ENCODE assay signal across 22 cellular contexts in the genomic region with DNA sequence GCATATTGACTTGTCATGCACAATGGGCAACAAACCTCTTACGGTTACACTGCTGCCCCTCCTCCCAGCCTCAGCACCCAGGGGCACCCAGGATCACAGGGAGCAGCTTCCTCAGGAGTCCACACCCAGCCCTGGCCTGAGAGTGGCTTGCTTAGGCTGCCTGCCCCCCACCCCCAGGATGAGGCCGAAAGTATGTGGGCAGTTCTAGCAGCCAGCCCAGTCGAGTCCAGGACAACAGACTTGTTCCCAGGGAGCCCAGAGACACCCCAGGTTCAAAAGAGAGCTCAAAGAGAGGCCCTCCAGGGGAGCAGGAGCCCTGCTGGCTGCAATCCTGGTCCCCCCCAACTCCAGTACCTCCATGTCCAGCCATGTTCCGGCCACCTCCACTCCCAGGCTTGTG.
"Had no signal": no experiment of that assay in that cellular context is flagged by ENCODE, and none has a peak within 500 bp of the region (broad histone marks: within the 10 kb centered on the region; RNA-seq: fewer than 3 reads in every experiment).

No MANE protein-coding gene starts in this region.

- H3K36me3 ChIP-seq: brain microvascular endothelial cell had no signal

- H3K27ac ChIP-seq: brain microvascular endothelial cell had no signal

- H3K4me1 Mint-ChIP-seq: activated naive CD4-positive, alpha-beta T cell treated with anti-CD3 and anti-CD28 coated beads, Interleukin-2, amount 10 ng/mL, durations not matched to agents 7 days and 5 days had no signal

- H3K36me3 Mint-ChIP-seq: activated naive CD4-positive, alpha-beta T cell treated with anti-CD3 and anti-CD28 coated beads, Interleukin-2, amount 10 ng/mL, durations not matched to agents 7 days and 5 days; activated naive CD8-positive, alpha-beta T cell treated with anti-CD3 and anti-CD28 coated beads for 36 hours; WTC11 had no signal

- H3K9me3 Mint-ChIP-seq: activated naive CD4-positive, alpha-beta T cell treated with anti-CD3 and anti-CD28 coated beads, Interleukin-2, amount 10 ng/mL, durations not matched to agents 7 days and 5 days; activated naive CD8-positive, alpha-beta T cell treated with anti-CD3 and anti-CD28 coated beads for 36 hours; activated T-cell treated with anti-CD3 and anti-CD28 coated beads, Interleukin-2, amount 50 U/mL, for 4 hours; WTC11 had no signal

- DNase-seq: activated CD4-positive, alpha-beta T cell treated with anti-CD3 and anti-CD28 coated beads for 48 hours; activated CD4-positive, alpha-beta T cell treated with anti-CD3 and anti-CD28 coated beads, Interleukin-2, amount 50 U/mL, for 4 hours; activated CD4-positive, CD25-positive, alpha-beta regulatory T cell treated with anti-CD3 and anti-CD28 coated beads, Interleukin-2, amount 50 U/mL, for 72 hours; activated CD8-positive, alpha-beta memory T cell treated with anti-CD3 and anti-CD28 coated beads for 24 hours; activated gamma-delta T cell treated with Interleukin-2 at 50 U/mL for 16 hours; activated naive CD4-positive, alpha-beta T cell treated with anti-CD3 and anti-CD28 coated beads, Interleukin-2, amount 10 ng/mL, durations not matched to agents 7 days and 5 days; activated naive CD8-positive, alpha-beta T cell treated with anti-CD3 and anti-CD28 coated beads for 36 hours; activated T-cell treated with anti-CD3 and anti-CD28 coated beads, Interleukin-2, amount 50 U/mL, for 4 hours; brain microvascular endothelial cell; Karpas-422; MM.1S; NCI-H1436 treated with DMSO at 0.1 percent for 48 hours; NCI-H187; NCI-H2081; NCI-H510A treated with DMSO at 0.1 percent for 48 hours; NK-92 treated with Interleukin-12 subunit alpha and Interleukin-12 subunit beta, amount 100 ng/mL, for 24 hours; RPMI8226; SHP77; T-helper 17 cell; T-helper 9 cell had no signal

- H3K27ac Mint-ChIP-seq: activated naive CD4-positive, alpha-beta T cell treated with anti-CD3 and anti-CD28 coated beads, Interleukin-2, amount 10 ng/mL, durations not matched to agents 7 days and 5 days; activated naive CD8-positive, alpha-beta T cell treated with anti-CD3 and anti-CD28 coated beads for 36 hours; T-helper 17 cell; WTC11 had no signal

- ATAC-seq: activated T-cell treated with anti-CD3 and anti-CD28 coated beads, Interleukin-2, amount 50 U/mL, for 4 hours; Panc1; T-helper 17 cell; WTC11 had no signal

- H3K4me3 Mint-ChIP-seq: activated naive CD4-positive, alpha-beta T cell treated with anti-CD3 and anti-CD28 coated beads, Interleukin-2, amount 10 ng/mL, durations not matched to agents 7 days and 5 days; activated naive CD8-positive, alpha-beta T cell treated with anti-CD3 and anti-CD28 coated beads for 36 hours; activated T-cell treated with anti-CD3 and anti-CD28 coated beads, Interleukin-2, amount 50 U/mL, for 4 hours; T-helper 17 cell; WTC11 had no signal
